20 cellular contexts compared by ENCODE assay signal in genomic region chr7:114852275-114852674, GRCh38.
"Had no signal": no experiment of that assay in that cellular context is flagged by ENCODE, and none has a peak within 500 bp of the region (broad histone marks: within the 10 kb centered on the region; RNA-seq: fewer than 3 reads in every experiment).

No MANE protein-coding gene starts in this region.

- H3K4me3 Mint-ChIP-seq: activated B cell treated with CpG ODN at 0.5 μM for 24 hours; activated CD4-positive, alpha-beta memory T cell treated with anti-CD3 and anti-CD28 coated beads for 36 hours; activated naive CD4-positive, alpha-beta T cell treated with anti-CD3 and anti-CD28 coated beads for 36 hours; activated naive CD8-positive, alpha-beta T cell treated with anti-CD3 and anti-CD28 coated beads, Interleukin-2, amount 10 ng/mL, durations not matched to agents 7 days and 5 days; activated T-cell treated with anti-CD3 and anti-CD28 coated beads, Interleukin-2, amount 50 U/mL, for 72 hours; immature natural killer cell; naive thymus-derived CD4-positive, alpha-beta T cell had no signal

- H3K9me3 Mint-ChIP-seq: activated B cell treated with CpG ODN at 0.5 μM for 24 hours; activated CD4-positive, alpha-beta memory T cell treated with anti-CD3 and anti-CD28 coated beads for 36 hours; activated naive CD4-positive, alpha-beta T cell treated with anti-CD3 and anti-CD28 coated beads for 36 hours; activated naive CD8-positive, alpha-beta T cell treated with anti-CD3 and anti-CD28 coated beads, Interleukin-2, amount 10 ng/mL, durations not matched to agents 7 days and 5 days; immature natural killer cell; naive thymus-derived CD4-positive, alpha-beta T cell had no signal

- H3K36me3 ChIP-seq: cardiac muscle cell, prostate gland, spleen, uterus had no signal

- H3K4me1 ChIP-seq: prostate gland, spleen, testis, uterus had no signal

- H3K9me3 ChIP-seq: body of pancreas, prostate gland, spleen, testis, uterus had no signal

- H3K36me3 Mint-ChIP-seq: activated CD4-positive, alpha-beta memory T cell treated with anti-CD3 and anti-CD28 coated beads for 36 hours; activated naive CD8-positive, alpha-beta T cell treated with anti-CD3 and anti-CD28 coated beads, Interleukin-2, amount 10 ng/mL, durations not matched to agents 7 days and 5 days; immature natural killer cell; naive thymus-derived CD4-positive, alpha-beta T cell had no signal

- DNase-seq: activated B cell treated with CpG ODN at 0.5 μM for 24 hours; activated CD4-positive, alpha-beta memory T cell treated with anti-CD3 and anti-CD28 coated beads for 36 hours; activated CD4-positive, alpha-beta T cell treated with anti-CD3 and anti-CD28 coated beads for 4 hours; activated effector memory CD4-positive, alpha-beta T cell treated with Interleukin-2 at 50 U/mL for 16 hours; activated naive CD4-positive, alpha-beta T cell treated with anti-CD3 and anti-CD28 coated beads for 36 hours; activated naive CD8-positive, alpha-beta T cell treated with anti-CD3 and anti-CD28 coated beads, Interleukin-2, amount 10 ng/mL, durations not matched to agents 7 days and 5 days; activated T-cell treated with anti-CD3 and anti-CD28 coated beads, Interleukin-2, amount 50 U/mL, for 72 hours; body of pancreas; foreskin keratinocyte; immature natural killer cell; naive thymus-derived CD4-positive, alpha-beta T cell; spleen; stimulated activated CD4-positive, alpha-beta T cell treated with anti-CD3 and anti-CD28 coated beads, Interleukin-4, amount 100 ng/mL, for 1 hour; stimulated activated naive CD4-positive, alpha-beta T cell; testis; trophoblast cell; uterus had no signal

- H3K27me3 Mint-ChIP-seq: activated CD4-positive, alpha-beta memory T cell treated with anti-CD3 and anti-CD28 coated beads for 36 hours; activated naive CD8-positive, alpha-beta T cell treated with anti-CD3 and anti-CD28 coated beads, Interleukin-2, amount 10 ng/mL, durations not matched to agents 7 days and 5 days had no signal

- H3K4me1 Mint-ChIP-seq: activated B cell treated with CpG ODN at 0.5 μM for 24 hours; activated naive CD8-positive, alpha-beta T cell treated with anti-CD3 and anti-CD28 coated beads, Interleukin-2, amount 10 ng/mL, durations not matched to agents 7 days and 5 days; immature natural killer cell; naive thymus-derived CD4-positive, alpha-beta T cell had no signal

- H3K27ac ChIP-seq: body of pancreas, cardiac muscle cell, foreskin keratinocyte, prostate gland, spleen, testis, uterus had no signal

- H3K4me3 ChIP-seq: body of pancreas, cardiac muscle cell, lung, prostate gland, spleen, testis, uterus had no signal

- H3K27ac Mint-ChIP-seq: activated B cell treated with CpG ODN at 0.5 μM for 24 hours; activated CD4-positive, alpha-beta memory T cell treated with anti-CD3 and anti-CD28 coated beads for 36 hours; activated naive CD4-positive, alpha-beta T cell treated with anti-CD3 and anti-CD28 coated beads for 36 hours; activated naive CD8-positive, alpha-beta T cell treated with anti-CD3 and anti-CD28 coated beads, Interleukin-2, amount 10 ng/mL, durations not matched to agents 7 days and 5 days; activated T-cell treated with anti-CD3 and anti-CD28 coated beads, Interleukin-2, amount 50 U/mL, for 72 hours; immature natural killer cell; naive thymus-derived CD4-positive, alpha-beta T cell had no signal

- H3K27me3 ChIP-seq: body of pancreas, cardiac muscle cell, foreskin keratinocyte, spleen, testis, uterus had no signal
